ENCODE assay signal across 20 cellular contexts in genomic region chr6:56685994-56686393, GRCh38. TPM values are rescaled to one million over a fixed set of nuclear protein-coding genes. Genes with fewer than 3 reads are reported as not detected.
DNase-seq lines count a peak whose midpoint lies in the region; ATAC-seq, FAIRE-seq and TF ChIP-seq lines count a peak whose summit lies in the region.
"Had no signal": no experiment of that assay in that cellular context is flagged by ENCODE, and none has a peak within 500 bp of the region (broad histone marks: within the 10 kb centered on the region; RNA-seq: fewer than 3 reads in every experiment).

No MANE protein-coding gene starts in this region.

- CTCF ChIA-PET in Caco-2 (lab: Charles Lee), result no interaction called here
- CTCF ChIA-PET in IMR-90 (lab: Yijun Ruan, JAX), result no interaction called here

- no peak overlapping the region for H3K4me2 ChIP-seq in IMR-90 (ENCODE audit: low read depth, low read length)
- no peak overlapping the region for H3K4me2 ChIP-seq in astrocyte (ENCODE audit: low read length)

- H3K9ac ChIP-seq in IMR-90 (ENCODE audit: low read depth, low read length) (no peak overlapping the region), astrocyte (ENCODE audit: low read length) (no peak overlapping the region)

- H4K5ac ChIP-seq in IMR-90 (ENCODE audit: low read depth, low read length), result no peak overlapping the region; the same call in 1 of the 2 replicates

- peaks cover 11% of the 10 kb centered on the region for H3K9me1 ChIP-seq in IMR-90 (ENCODE audit: insufficient read depth, low read length)

- no peak overlapping the region for H3K18ac ChIP-seq in IMR-90 (ENCODE audit: low read depth, low read length)

- ATAC-seq in IMR-90 (ENCODE audit: low read depth) (no peak), right lobe of liver (no peak), GM21717 (IDR thresholded peaks at IDR 0.05; ENCODE audit: unreplicated experiment) (no peak), HG03045 (IDR thresholded peaks at IDR 0.05; ENCODE audit: unreplicated experiment) (no peak)
- ATAC-seq: GM12878, K562, Panc1 had no signal

- H3K27ac ChIP-seq in IMR-90 (ENCODE audit: insufficient read depth, low read length) (no peak overlapping the region), astrocyte (ENCODE audit: low read depth, low read length) (no peak overlapping the region), right lobe of liver (peak overlapping the region; percentile 87 to 92 (median 91))
- H3K27ac ChIP-seq: SK-N-MC had no signal

- in situ Hi-C loops in IMR-90 (cut with MboI; ENCODE audit: low sequenced_read_pairs), result no loop called here

- no TSS peak for BruUV-seq in Caco-2 (replicated peaks; lab: Mats Ljungman, UMichigan)
- no TSS peak for BruUV-seq in IMR-90 (replicated peaks; lab: Mats Ljungman, UMichigan)

- H3K27me3 Mint-ChIP-seq in Caco-2 (ENCODE audit: insufficient read depth, unreplicated experiment) (no peaks in the 10 kb centered on the region), astrocyte (ENCODE audit: low read depth, unreplicated experiment) (no peaks in the 10 kb centered on the region)

- TF ChIP-seq CTCF in Caco-2 (IDR thresholded peaks at IDR 0.05; ENCODE audit: insufficient read depth in 1 of 2, low read depth in 1 of 2, low read length in 1 of 2, severe bottlenecking in 1 of 2, unreplicated experiment in 1 of 2), result no peak
- TF ChIP-seq CTCF in IMR-90 (conservative IDR thresholded peaks at IDR 0.05; ENCODE audit: low read depth, low read length), result no peak
- no peak for TF ChIP-seq CTCF in astrocyte (IDR thresholded peaks at IDR 0.05; ENCODE audit: insufficient read depth, low read depth, low read length)
- no peak for TF ChIP-seq CTCF in right lobe of liver (IDR thresholded peaks at IDR 0.05)

- no peak overlapping the region for H3K23ac ChIP-seq in IMR-90 (ENCODE audit: low read depth, low read length)

- no peak overlapping the region for H2AK5ac ChIP-seq in IMR-90 (ENCODE audit: low read depth, low read length)

- 0 out of 3 replicates have a peak overlapping the region, but pooled peaks have one; percentile 25 for H2BK15ac ChIP-seq in IMR-90 (ENCODE audit: low read depth, low read length)

- H3K36me3 Mint-ChIP-seq in Caco-2 (ENCODE audit: insufficient read depth, unreplicated experiment) (no peaks in the 10 kb centered on the region), astrocyte (ENCODE audit: low read depth, unreplicated experiment) (peaks cover 5% of the 10 kb centered on the region)

- peak overlapping the region; percentile 57 for H3K27ac Mint-ChIP-seq in Caco-2 (ENCODE audit: unreplicated experiment)
- H3K27ac Mint-ChIP-seq in astrocyte (ENCODE audit: unreplicated experiment), result peak overlapping the region; percentile 63
- H3K27ac Mint-ChIP-seq: H9 had no signal

- intact Hi-C loops in Caco-2 (cut with micrococcal nuclease; ENCODE audit: unreplicated experiment) (no loop called here), IMR-90 (cut with micrococcal nuclease) (no loop called here), right lobe of liver (cut with DNase I) (no loop called here)

- H3K79me2 ChIP-seq in astrocyte (ENCODE audit: insufficient read depth, low read length), result peaks cover 88% of the 10 kb centered on the region

- no peak overlapping the region for H2BK120ac ChIP-seq in IMR-90 (ENCODE audit: low read depth, low read length)

- dilution Hi-C loops in IMR-90 (cut with HindIII; ENCODE audit: low sequenced_read_pairs, unreplicated experiment), result no loop called here

- peaks cover 37 to 78% of the 10 kb centered on the region in 2 experiments for H3K79me1 ChIP-seq in IMR-90 (ENCODE audit: low read depth in 1 of 2, low read length in 2 of 2)

- WGBS in IMR-90 (ENCODE audit: extremely low coverage in 2 of 2, insufficient read length in 1 of 2), 2 experiments, result no CpG with 5 or more reads among the region's 2 CpGs
- WGBS in right lobe of liver (ENCODE audit: insufficient coverage, low coverage, low lambda C conversion rate, missing lambda C conversion rate), result 46% methylated on average over 2 of the region's 2 CpGs

- H3K14ac ChIP-seq in IMR-90 (replicated peaks; ENCODE audit: low read depth, low read length), result no peak overlapping the region

- H3K9me3 Mint-ChIP-seq in Caco-2 (ENCODE audit: unreplicated experiment), result no peaks in the 10 kb centered on the region
- H3K9me3 Mint-ChIP-seq in astrocyte (ENCODE audit: unreplicated experiment), result no peaks in the 10 kb centered on the region
- H3K9me3 Mint-ChIP-seq: H9 had no signal

- POLR2A ChIA-PET in Caco-2 (lab: Charles Lee), result no interaction called here
- POLR2A ChIA-PET in IMR-90 (lab: Charles Lee; ENCODE audit: unreplicated experiment), result no interaction called here

- no peaks in the 10 kb centered on the region for H3K9me3 ChIP-seq in Caco-2
- no peaks in the 10 kb centered on the region for H3K9me3 ChIP-seq in IMR-90 (ENCODE audit: control insufficient read depth, insufficient read depth, low read length)
- H3K9me3 ChIP-seq in astrocyte (ENCODE audit: insufficient read depth, low read depth, low read length), result no peaks in the 10 kb centered on the region
- no peaks in the 10 kb centered on the region for H3K9me3 ChIP-seq in right lobe of liver
- H3K9me3 ChIP-seq: BE2C, MG63 had no signal

- H3K4me3 ChIP-seq in Caco-2 (ENCODE audit: low read depth, low read length) (no peak overlapping the region), IMR-90 (ENCODE audit: insufficient read depth, low read depth, low read length) (no peak overlapping the region), astrocyte (ENCODE audit: insufficient read depth, low read depth, low read length) (no peak overlapping the region), right lobe of liver (no peak overlapping the region)
- H3K4me3 ChIP-seq: GM12878, K562, MG63, SK-N-MC had no signal

- DNase-seq in Caco-2, result no peak
- DNase-seq in IMR-90, result no peak
- DNase-seq in astrocyte (ENCODE audit: low read depth), result no peak
- DNase-seq in right lobe of liver, result no peak
- DNase-seq in NCI-H2227 treated with DMSO at 0.1 percent for 48 hours (lab: John Stamatoyannopoulos, UW), result no peak
- no peak for DNase-seq in amygdala (lab: John Stamatoyannopoulos, UW)
- DNase-seq: BE2C, DND-41, H9, MG63, NCI-H1048, NCI-H1436, NCI-H187 treated with DMSO at 0.1 percent for 48 hours, NCI-H510A had no signal

- H4K91ac ChIP-seq in IMR-90 (ENCODE audit: insufficient read depth, low read depth, low read length), result no peak overlapping the region

- H3K27me3 ChIP-seq in Caco-2 (replicated peaks; ENCODE audit: control insufficient read depth, insufficient read depth, low read length), result no peaks in the 10 kb centered on the region
- no peaks in the 10 kb centered on the region for H3K27me3 ChIP-seq in IMR-90 (ENCODE audit: control insufficient read depth, insufficient read depth, low read length)
- no peaks in the 10 kb centered on the region for H3K27me3 ChIP-seq in astrocyte (ENCODE audit: insufficient read depth, low read length)
- no peaks in the 10 kb centered on the region for H3K27me3 ChIP-seq in right lobe of liver
- H3K27me3 ChIP-seq: BE2C, MG63 had no signal

- no peak for FAIRE-seq in astrocyte (lab: Jason Lieb, UNC)
- FAIRE-seq: GM12878, K562 had no signal

- no peak overlapping the region for H2BK20ac ChIP-seq in IMR-90 (ENCODE audit: low read depth, low read length)

- H4K8ac ChIP-seq in IMR-90 (ENCODE audit: low read depth in 2 of 2, low read length in 2 of 2), result no peak overlapping the region

- H3K4ac ChIP-seq in IMR-90 (ENCODE audit: low read depth, low read length), result no peak overlapping the region

- no peak for TF ChIP-seq POLR2A in IMR-90 (IDR thresholded peaks at IDR 0.05; ENCODE audit: low read depth, low read length)
- no peak for TF ChIP-seq POLR2A in right lobe of liver (IDR thresholded peaks at IDR 0.05)

- H3K4me1 Mint-ChIP-seq in Caco-2 (ENCODE audit: low read depth, unreplicated experiment), result peaks cover 31% of the 10 kb centered on the region
- peaks cover 53% of the 10 kb centered on the region for H3K4me1 Mint-ChIP-seq in astrocyte (ENCODE audit: low read depth, unreplicated experiment)

- H3K4me1 ChIP-seq in Caco-2 (peaks cover 46% of the 10 kb centered on the region), IMR-90 (ENCODE audit: control insufficient read depth, insufficient read depth, low read length) (peaks cover 19% of the 10 kb centered on the region), astrocyte (ENCODE audit: insufficient read depth, low read length) (peaks cover 25% of the 10 kb centered on the region), right lobe of liver (peaks cover 0 to 71% (median 15%) of the 10 kb centered on the region in 4 donors)
- H3K4me1 ChIP-seq: BE2C had no signal

- H4K20me1 ChIP-seq in IMR-90 (ENCODE audit: insufficient read depth, low read length) (peaks cover 13% of the 10 kb centered on the region; the same call in 1 of the 2 replicates), astrocyte (ENCODE audit: insufficient read depth, low read length) (peaks cover 22% of the 10 kb centered on the region)

- H2BK5ac ChIP-seq in IMR-90 (ENCODE audit: low read depth, low read length, poor library complexity, severe bottlenecking), result peak overlapping the region; percentile 38

- TF ChIP-seq RAD21 in IMR-90 (IDR thresholded peaks at IDR 0.05; ENCODE audit: low read length), result no peak

- no peak overlapping the region for H3K56ac ChIP-seq in IMR-90 (ENCODE audit: extremely low read depth, insufficient read depth, low read length)

- no peak overlapping the region for H3K4me3 Mint-ChIP-seq in Caco-2 (ENCODE audit: unreplicated experiment)
- H3K4me3 Mint-ChIP-seq in astrocyte (ENCODE audit: unreplicated experiment), result no peak overlapping the region
- H3K4me3 Mint-ChIP-seq: H9 had no signal

- H3K36me3 ChIP-seq in Caco-2 (ENCODE audit: control insufficient read depth, insufficient read depth, low read length) (no peaks in the 10 kb centered on the region), IMR-90 (ENCODE audit: control insufficient read depth, insufficient read depth, low read length) (peaks cover 5% of the 10 kb centered on the region), astrocyte (ENCODE audit: insufficient read depth, low read length) (peaks cover 5% of the 10 kb centered on the region), right lobe of liver (no peaks in the 10 kb centered on the region)
- H3K36me3 ChIP-seq: BE2C had no signal

- no peak overlapping the region for H2AK9ac ChIP-seq in IMR-90 (replicated peaks; ENCODE audit: low read depth, low read length, poor library complexity)

- H2AFZ ChIP-seq in IMR-90 (replicated peaks; ENCODE audit: low read length, poor library complexity) (no peak overlapping the region), astrocyte (ENCODE audit: low read depth, low read length) (no peak overlapping the region)

TF ChIP-seq in IMR-90, 13 proteins besides CTCF, POLR2A, EP300 and RAD21 (continues in another document):
- no peak for TF ChIP-seq MAZ (IDR thresholded peaks at IDR 0.05; ENCODE audit: borderline replicate concordance, low read depth, low read length)
- TF ChIP-seq FOS (IDR thresholded peaks at IDR 0.05; ENCODE audit: low read depth, low read length), result no peak
- no peak for TF ChIP-seq BHLHE40 (IDR thresholded peaks at IDR 0.05; ENCODE audit: low read depth, low read length)
- TF ChIP-seq RCOR1 (IDR thresholded peaks at IDR 0.05; ENCODE audit: insufficient replicate concordance, low read length), result no peak

RNA-seq across cellular contexts. Expression of gene DST, which starts 43.3 kb away (rescaled TPM):
- total RNA-seq in Caco-2 (2022) (76.0 and 94.2 TPM in 2 replicates), IMR-90 (2012; rRNA removed) (452 and 544 TPM in 2 replicates), astrocyte (352 and 442 TPM in 2 replicates), right lobe of liver (100 to 1,000 TPM in 5 of 6 experiments, 10 to 100 TPM in 1; 92.1 to 207 (median 156) TPM)
- polyA plus RNA-seq in IMR-90 (2012; rRNA removed), result 80.7 and 97.7 TPM in 2 replicates
- polyA plus RNA-seq in IMR-90 (2012; cell fraction: cytosol; rRNA removed), result 12.6 and 26.5 TPM in 2 replicates
- 183 and 380 TPM in 2 replicates for polyA plus RNA-seq in IMR-90 (2012; cell fraction: nucleus; rRNA removed; ENCODE audit: low replicate concordance)

Comparison
In these comparisons a context has a peak if more than half of its experiments do, and no peak if none do; other contexts are left out.
1. H3K27ac ChIP-seq: peak in right lobe of liver (3 of 3); none in IMR-90 (single experiment) and astrocyte (single experiment).